23 cellular contexts compared by ENCODE assay signal in genomic region chr5:66520854-66521253, GRCh38.
"Had no signal": no experiment of that assay in that cellular context is flagged by ENCODE, and none has a peak within 500 bp of the region (broad histone marks: within the 10 kb centered on the region; RNA-seq: fewer than 3 reads in every experiment).

No MANE protein-coding gene starts in this region.

- H3K36me3 Mint-ChIP-seq: IgD-negative memory B cell, T-cell had no signal

- ATAC-seq: Panc1, PC-3, T-cell had no signal

- H3K4me3 Mint-ChIP-seq: IgD-negative memory B cell, T-cell had no signal

- H3K27me3 Mint-ChIP-seq: IgD-negative memory B cell had no signal

- H3K4me3 ChIP-seq: MG63 had no signal

- H3K27ac ChIP-seq: RWPE1 had no signal

- DNase-seq: KBM-7, MG63, NCI-H1092, NCI-H1105 treated with DMSO at 0.1 percent for 48 hours, NCI-H1436, NCI-H187, NCI-H2029, NCI-H2081 treated with DMSO at 0.1 percent for 48 hours, NCI-H2171, NCI-H226, NCI-H446, NCI-H510A, NCI-H524 treated with DMSO at 0.1 percent for 48 hours, NCI-H69, NCI-H774, PC-3, SHP77, SK-N-SH, SW 1271, T-cell had no signal

- H3K36me3 ChIP-seq: MG63 had no signal

- H3K9ac ChIP-seq: SK-N-SH had no signal

- H3K27ac Mint-ChIP-seq: IgD-negative memory B cell, T-cell had no signal

- H3K27me3 ChIP-seq: MG63 had no signal
